ENCODE assay signal across 1 cellular context in the genomic region with DNA sequence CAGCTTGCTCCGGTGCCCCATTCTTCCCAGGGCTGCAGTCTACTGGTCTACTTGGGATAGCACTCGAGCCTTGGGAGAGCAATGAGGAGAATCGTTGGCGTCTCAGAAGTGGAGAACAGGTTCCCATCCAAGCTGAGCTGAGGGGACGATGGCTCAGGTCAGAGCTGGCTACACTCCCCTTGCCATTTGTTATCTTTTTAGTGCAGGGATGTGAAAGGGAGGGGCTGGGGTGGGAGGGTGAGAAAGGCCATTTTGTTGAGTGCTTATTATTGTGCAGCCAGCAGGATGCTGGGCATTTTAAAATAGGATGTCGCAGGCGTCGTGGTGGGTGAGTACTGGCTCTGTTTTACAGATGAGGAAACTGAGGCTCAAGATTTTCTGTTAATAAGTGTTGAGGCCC.
TF ChIP-seq lines count a peak whose summit lies in the region.

No MANE protein-coding gene starts in this region.

TF ChIP-seq in K562, 482 proteins besides CTCF, POLR2A, EP300 and RAD21 (continued from another document and continues in another):
- TF ChIP-seq, protein P1, sequence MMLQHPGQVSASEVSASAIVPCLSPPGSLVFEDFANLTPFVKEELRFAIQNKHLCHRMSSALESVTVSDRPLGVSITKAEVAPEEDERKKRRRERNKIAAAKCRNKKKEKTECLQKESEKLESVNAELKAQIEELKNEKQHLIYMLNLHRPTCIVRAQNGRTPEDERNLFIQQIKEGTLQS (IDR thresholded peaks at IDR 0.05): no peak
- TF ChIP-seq, protein P1 (CRISPR knock-in tag; conservative IDR thresholded peaks at IDR 0.05): no peak
- TF ChIP-seq ZNF551 (CRISPR knock-in tag; IDR thresholded peaks at IDR 0.05): no peak
- TF ChIP-seq CBX2 (IDR thresholded peaks at IDR 0.05; ENCODE audit: insufficient read depth, low read length, poor library complexity, severe bottlenecking): no peak
- no peak for TF ChIP-seq ZNF707 (CRISPR knock-in tag; conservative IDR thresholded peaks at IDR 0.05)
- TF ChIP-seq SIRT6 (IDR thresholded peaks at IDR 0.05; ENCODE audit: low read depth, low read length): no peak
- TF ChIP-seq, protein P2, sequence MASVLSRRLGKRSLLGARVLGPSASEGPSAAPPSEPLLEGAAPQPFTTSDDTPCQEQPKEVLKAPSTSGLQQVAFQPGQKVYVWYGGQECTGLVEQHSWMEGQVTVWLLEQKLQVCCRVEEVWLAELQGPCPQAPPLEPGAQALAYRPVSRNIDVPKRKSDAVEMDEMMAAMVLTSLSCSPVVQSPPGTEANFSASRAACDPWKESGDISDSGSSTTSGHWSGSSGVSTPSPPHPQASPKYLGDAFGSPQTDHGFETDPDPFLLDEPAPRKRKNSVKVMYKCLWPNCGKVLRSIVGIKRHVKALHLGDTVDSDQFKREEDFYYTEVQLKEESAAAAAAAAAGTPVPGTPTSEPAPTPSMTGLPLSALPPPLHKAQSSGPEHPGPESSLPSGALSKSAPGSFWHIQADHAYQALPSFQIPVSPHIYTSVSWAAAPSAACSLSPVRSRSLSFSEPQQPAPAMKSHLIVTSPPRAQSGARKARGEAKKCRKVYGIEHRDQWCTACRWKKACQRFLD (CRISPR knock-in tag; IDR thresholded peaks at IDR 0.05): no peak
- TF ChIP-seq SMARCA5 (IDR thresholded peaks at IDR 0.05): no peak
- no peak for TF ChIP-seq GABPB1 (CRISPR knock-in tag; IDR thresholded peaks at IDR 0.05)
- no peak for TF ChIP-seq SAFB (IDR thresholded peaks at IDR 0.05; ENCODE audit: borderline replicate concordance, low read depth, low read length)
- TF ChIP-seq TFAM (CRISPR knock-in tag; conservative IDR thresholded peaks at IDR 0.05): no peak
- TF ChIP-seq NCOR1 (IDR thresholded peaks at IDR 0.05): peak; percentile 46; the same call in 1 of the 2 replicates
- TF ChIP-seq L3MBTL2 (IDR thresholded peaks at IDR 0.05): no peak
- TF ChIP-seq, protein P3, sequence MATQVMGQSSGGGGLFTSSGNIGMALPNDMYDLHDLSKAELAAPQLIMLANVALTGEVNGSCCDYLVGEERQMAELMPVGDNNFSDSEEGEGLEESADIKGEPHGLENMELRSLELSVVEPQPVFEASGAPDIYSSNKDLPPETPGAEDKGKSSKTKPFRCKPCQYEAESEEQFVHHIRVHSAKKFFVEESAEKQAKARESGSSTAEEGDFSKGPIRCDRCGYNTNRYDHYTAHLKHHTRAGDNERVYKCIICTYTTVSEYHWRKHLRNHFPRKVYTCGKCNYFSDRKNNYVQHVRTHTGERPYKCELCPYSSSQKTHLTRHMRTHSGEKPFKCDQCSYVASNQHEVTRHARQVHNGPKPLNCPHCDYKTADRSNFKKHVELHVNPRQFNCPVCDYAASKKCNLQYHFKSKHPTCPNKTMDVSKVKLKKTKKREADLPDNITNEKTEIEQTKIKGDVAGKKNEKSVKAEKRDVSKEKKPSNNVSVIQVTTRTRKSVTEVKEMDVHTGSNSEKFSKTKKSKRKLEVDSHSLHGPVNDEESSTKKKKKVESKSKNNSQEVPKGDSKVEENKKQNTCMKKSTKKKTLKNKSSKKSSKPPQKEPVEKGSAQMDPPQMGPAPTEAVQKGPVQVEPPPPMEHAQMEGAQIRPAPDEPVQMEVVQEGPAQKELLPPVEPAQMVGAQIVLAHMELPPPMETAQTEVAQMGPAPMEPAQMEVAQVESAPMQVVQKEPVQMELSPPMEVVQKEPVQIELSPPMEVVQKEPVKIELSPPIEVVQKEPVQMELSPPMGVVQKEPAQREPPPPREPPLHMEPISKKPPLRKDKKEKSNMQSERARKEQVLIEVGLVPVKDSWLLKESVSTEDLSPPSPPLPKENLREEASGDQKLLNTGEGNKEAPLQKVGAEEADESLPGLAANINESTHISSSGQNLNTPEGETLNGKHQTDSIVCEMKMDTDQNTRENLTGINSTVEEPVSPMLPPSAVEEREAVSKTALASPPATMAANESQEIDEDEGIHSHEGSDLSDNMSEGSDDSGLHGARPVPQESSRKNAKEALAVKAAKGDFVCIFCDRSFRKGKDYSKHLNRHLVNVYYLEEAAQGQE (CRISPR knock-in tag; IDR thresholded peaks at IDR 0.05; ENCODE audit: low read depth): no peak
- TF ChIP-seq ZFPM2 (CRISPR knock-in tag; IDR thresholded peaks at IDR 0.05): no peak
- no peak for TF ChIP-seq SAFB2 (IDR thresholded peaks at IDR 0.05; ENCODE audit: borderline replicate concordance, low read depth, low read length, severe bottlenecking)
- no peak for TF ChIP-seq FIP1L1 (IDR thresholded peaks at IDR 0.05; ENCODE audit: low read depth, low read length, poor library complexity, severe bottlenecking)
- TF ChIP-seq, protein P4, sequence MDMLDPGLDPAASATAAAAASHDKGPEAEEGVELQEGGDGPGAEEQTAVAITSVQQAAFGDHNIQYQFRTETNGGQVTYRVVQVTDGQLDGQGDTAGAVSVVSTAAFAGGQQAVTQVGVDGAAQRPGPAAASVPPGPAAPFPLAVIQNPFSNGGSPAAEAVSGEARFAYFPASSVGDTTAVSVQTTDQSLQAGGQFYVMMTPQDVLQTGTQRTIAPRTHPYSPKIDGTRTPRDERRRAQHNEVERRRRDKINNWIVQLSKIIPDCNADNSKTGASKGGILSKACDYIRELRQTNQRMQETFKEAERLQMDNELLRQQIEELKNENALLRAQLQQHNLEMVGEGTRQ (CRISPR knock-in tag; IDR thresholded peaks at IDR 0.05): no peak
- TF ChIP-seq PCBP1 (IDR thresholded peaks at IDR 0.05; ENCODE audit: low read depth, low read length, poor library complexity, severe bottlenecking): no peak
- TF ChIP-seq, protein P5, sequence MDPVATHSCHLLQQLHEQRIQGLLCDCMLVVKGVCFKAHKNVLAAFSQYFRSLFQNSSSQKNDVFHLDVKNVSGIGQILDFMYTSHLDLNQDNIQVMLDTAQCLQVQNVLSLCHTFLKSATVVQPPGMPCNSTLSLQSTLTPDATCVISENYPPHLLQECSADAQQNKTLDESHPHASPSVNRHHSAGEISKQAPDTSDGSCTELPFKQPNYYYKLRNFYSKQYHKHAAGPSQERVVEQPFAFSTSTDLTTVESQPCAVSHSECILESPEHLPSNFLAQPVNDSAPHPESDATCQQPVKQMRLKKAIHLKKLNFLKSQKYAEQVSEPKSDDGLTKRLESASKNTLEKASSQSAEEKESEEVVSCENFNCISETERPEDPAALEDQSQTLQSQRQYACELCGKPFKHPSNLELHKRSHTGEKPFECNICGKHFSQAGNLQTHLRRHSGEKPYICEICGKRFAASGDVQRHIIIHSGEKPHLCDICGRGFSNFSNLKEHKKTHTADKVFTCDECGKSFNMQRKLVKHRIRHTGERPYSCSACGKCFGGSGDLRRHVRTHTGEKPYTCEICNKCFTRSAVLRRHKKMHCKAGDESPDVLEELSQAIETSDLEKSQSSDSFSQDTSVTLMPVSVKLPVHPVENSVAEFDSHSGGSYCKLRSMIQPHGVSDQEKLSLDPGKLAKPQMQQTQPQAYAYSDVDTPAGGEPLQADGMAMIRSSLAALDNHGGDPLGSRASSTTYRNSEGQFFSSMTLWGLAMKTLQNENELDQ (CRISPR knock-in tag; IDR thresholded peaks at IDR 0.05; ENCODE audit: borderline replicate concordance): no peak
- TF ChIP-seq, protein P6, sequence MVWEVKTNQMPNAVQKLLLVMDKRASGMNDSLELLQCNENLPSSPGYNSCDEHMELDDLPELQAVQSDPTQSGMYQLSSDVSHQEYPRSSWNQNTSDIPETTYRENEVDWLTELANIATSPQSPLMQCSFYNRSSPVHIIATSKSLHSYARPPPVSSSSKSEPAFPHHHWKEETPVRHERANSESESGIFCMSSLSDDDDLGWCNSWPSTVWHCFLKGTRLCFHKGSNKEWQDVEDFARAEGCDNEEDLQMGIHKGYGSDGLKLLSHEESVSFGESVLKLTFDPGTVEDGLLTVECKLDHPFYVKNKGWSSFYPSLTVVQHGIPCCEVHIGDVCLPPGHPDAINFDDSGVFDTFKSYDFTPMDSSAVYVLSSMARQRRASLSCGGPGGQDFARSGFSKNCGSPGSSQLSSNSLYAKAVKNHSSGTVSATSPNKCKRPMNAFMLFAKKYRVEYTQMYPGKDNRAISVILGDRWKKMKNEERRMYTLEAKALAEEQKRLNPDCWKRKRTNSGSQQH (CRISPR knock-in tag; IDR thresholded peaks at IDR 0.05): no peak
- TF ChIP-seq WHSC1 (IDR thresholded peaks at IDR 0.05; ENCODE audit: low read length): no peak
- TF ChIP-seq, protein P7, sequence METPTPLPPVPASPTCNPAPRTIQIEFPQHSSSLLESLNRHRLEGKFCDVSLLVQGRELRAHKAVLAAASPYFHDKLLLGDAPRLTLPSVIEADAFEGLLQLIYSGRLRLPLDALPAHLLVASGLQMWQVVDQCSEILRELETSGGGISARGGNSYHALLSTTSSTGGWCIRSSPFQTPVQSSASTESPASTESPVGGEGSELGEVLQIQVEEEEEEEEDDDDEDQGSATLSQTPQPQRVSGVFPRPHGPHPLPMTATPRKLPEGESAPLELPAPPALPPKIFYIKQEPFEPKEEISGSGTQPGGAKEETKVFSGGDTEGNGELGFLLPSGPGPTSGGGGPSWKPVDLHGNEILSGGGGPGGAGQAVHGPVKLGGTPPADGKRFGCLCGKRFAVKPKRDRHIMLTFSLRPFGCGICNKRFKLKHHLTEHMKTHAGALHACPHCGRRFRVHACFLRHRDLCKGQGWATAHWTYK (CRISPR knock-in tag; IDR thresholded peaks at IDR 0.05): no peak
- no peak for TF ChIP-seq MEF2A (IDR thresholded peaks at IDR 0.05; ENCODE audit: control insufficient read depth, low read depth, low read length)
- TF ChIP-seq TRIM28 (IDR thresholded peaks at IDR 0.05): no peak
- TF ChIP-seq MTA1 (IDR thresholded peaks at IDR 0.05; ENCODE audit: borderline replicate concordance): no peak
- no peak for TF ChIP-seq ZNF75A (CRISPR knock-in tag; IDR thresholded peaks at IDR 0.05)
- peak; percentile 47; the same call in 1 of the 2 replicates for TF ChIP-seq TEAD4 (IDR thresholded peaks at IDR 0.05; ENCODE audit: low read length)
- no peak for TF ChIP-seq TEAD4 (CRISPR knock-in tag; IDR thresholded peaks at IDR 0.05; ENCODE audit: borderline replicate concordance)
- TF ChIP-seq NFE2L1 (tag; IDR thresholded peaks at IDR 0.05; ENCODE audit: borderline replicate concordance, low read depth): no peak
- TF ChIP-seq TAL1 (IDR thresholded peaks at IDR 0.05): peak; percentile 61; the same call in 1 of the 2 replicates
- peak in 1 of 2 experiments; percentile 68; a peak in 2 of 4 replicates for TF ChIP-seq RCOR1 (IDR thresholded peaks at IDR 0.05; ENCODE audit: borderline replicate concordance in 1 of 2, low read depth in 2 of 2, low read length in 2 of 2)
- TF ChIP-seq, protein P8, sequence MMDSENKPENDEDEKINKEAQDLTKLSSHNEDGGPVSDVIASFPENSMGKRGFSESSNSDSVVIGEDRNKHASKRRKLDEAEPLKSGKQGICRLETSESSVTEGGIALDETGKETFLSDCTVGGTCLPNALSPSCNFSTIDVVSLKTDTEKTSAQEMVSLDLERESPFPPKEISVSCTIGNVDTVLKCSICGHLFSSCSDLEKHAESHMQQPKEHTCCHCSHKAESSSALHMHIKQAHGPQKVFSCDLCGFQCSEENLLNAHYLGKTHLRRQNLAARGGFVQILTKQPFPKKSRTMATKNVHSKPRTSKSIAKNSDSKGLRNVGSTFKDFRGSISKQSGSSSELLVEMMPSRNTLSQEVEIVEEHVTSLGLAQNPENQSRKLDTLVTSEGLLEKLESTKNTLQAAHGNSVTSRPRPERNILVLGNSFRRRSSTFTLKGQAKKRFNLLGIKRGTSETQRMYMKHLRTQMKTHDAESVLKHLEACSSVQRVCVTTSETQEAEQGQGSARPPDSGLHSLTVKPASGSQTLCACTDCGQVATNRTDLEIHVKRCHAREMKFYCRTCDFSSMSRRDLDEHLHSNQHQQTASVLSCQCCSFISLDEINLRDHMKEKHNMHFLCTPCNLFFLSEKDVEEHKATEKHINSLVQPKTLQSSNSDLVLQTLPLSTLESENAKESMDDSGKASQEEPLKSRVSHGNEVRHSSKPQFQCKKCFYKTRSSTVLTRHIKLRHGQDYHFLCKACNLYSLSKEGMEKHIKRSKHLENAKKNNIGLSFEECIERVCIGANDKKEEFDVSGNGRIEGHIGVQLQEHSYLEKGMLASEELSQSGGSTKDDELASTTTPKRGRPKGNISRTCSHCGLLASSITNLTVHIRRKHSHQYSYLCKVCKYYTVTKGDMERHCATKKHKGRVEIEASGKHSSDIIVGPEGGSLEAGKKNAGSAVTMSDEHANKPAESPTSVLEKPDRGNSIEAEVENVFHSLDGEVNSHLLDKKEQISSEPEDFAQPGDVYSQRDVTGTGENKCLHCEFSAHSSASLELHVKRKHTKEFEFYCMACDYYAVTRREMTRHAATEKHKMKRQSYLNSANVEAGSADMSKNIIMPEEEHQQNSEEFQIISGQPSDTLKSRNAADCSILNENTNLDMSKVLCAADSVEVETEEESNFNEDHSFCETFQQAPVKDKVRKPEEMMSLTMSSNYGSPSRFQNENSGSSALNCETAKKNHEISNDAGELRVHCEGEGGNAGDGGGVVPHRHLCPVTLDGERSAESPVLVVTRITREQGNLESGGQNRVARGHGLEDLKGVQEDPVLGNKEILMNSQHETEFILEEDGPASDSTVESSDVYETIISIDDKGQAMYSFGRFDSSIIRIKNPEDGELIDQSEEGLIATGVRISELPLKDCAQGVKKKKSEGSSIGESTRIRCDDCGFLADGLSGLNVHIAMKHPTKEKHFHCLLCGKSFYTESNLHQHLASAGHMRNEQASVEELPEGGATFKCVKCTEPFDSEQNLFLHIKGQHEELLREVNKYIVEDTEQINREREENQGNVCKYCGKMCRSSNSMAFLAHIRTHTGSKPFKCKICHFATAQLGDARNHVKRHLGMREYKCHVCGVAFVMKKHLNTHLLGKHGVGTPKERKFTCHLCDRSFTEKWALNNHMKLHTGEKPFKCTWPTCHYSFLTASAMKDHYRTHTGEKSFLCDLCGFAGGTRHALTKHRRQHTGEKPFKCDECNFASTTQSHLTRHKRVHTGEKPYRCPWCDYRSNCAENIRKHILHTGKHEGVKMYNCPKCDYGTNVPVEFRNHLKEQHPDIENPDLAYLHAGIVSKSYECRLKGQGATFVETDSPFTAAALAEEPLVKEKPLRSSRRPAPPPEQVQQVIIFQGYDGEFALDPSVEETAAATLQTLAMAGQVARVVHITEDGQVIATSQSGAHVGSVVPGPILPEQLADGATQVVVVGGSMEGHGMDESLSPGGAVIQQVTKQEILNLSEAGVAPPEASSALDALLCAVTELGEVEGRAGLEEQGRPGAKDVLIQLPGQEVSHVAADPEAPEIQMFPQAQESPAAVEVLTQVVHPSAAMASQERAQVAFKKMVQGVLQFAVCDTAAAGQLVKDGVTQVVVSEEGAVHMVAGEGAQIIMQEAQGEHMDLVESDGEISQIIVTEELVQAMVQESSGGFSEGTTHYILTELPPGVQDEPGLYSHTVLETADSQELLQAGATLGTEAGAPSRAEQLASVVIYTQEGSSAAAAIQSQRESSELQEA (IDR thresholded peaks at IDR 0.05; ENCODE audit: low read depth): no peak
- no peak for TF ChIP-seq ILF3 (IDR thresholded peaks at IDR 0.05; ENCODE audit: borderline replicate concordance)
- TF ChIP-seq RBM15 (IDR thresholded peaks at IDR 0.05; ENCODE audit: insufficient read depth, low read length): no peak
- TF ChIP-seq MCM5 (IDR thresholded peaks at IDR 0.05; ENCODE audit: low read depth): no peak
- TF ChIP-seq HOXB6 (CRISPR knock-in tag; IDR thresholded peaks at IDR 0.05; ENCODE audit: borderline replicate concordance): no peak
- TF ChIP-seq PURB (CRISPR knock-in tag; IDR thresholded peaks at IDR 0.05; ENCODE audit: low read depth): no peak
- TF ChIP-seq FOXA1 (IDR thresholded peaks at IDR 0.05; ENCODE audit: borderline replicate concordance): no peak
- no peak for TF ChIP-seq MAFG (tag; conservative IDR thresholded peaks at IDR 0.05)
- TF ChIP-seq ZKSCAN8 (CRISPR knock-in tag; IDR thresholded peaks at IDR 0.05): no peak
